Comparison of ENCODE assay signal across 2 cellular contexts in genomic region chr3:196988241-196989029, GRCh38.
TF ChIP-seq lines count a peak whose summit lies in the region.

No MANE protein-coding gene starts in this region.

TF ChIP-seq in IMR-90, 13 proteins besides CTCF, POLR2A, EP300 and RAD21:
- no peak for TF ChIP-seq RCOR1 (IDR thresholded peaks at IDR 0.05; ENCODE audit: insufficient replicate concordance, low read length)
- no peak for TF ChIP-seq CEBPB (IDR thresholded peaks at IDR 0.05; ENCODE audit: low read depth, low read length)
- no peak for TF ChIP-seq SMC3 (IDR thresholded peaks at IDR 0.05; ENCODE audit: low read depth, low read length)
- no peak for TF ChIP-seq ELK1 (IDR thresholded peaks at IDR 0.05; ENCODE audit: borderline replicate concordance, low read depth, low read length)
- no peak for TF ChIP-seq RFX5 (IDR thresholded peaks at IDR 0.05; ENCODE audit: low read depth, low read length)
- TF ChIP-seq MXI1 (IDR thresholded peaks at IDR 0.05; ENCODE audit: borderline replicate concordance, low read depth, low read length) = no peak
- TF ChIP-seq CHD1 (IDR thresholded peaks at IDR 0.05; ENCODE audit: low read depth, low read length) = no peak

TF ChIP-seq in HepG2, 621 proteins besides CTCF, POLR2A, EP300 and RAD21 (continues in another document):
- TF ChIP-seq ZNF160 (CRISPR knock-in tag; IDR thresholded peaks at IDR 0.05) (0 out of 2 replicates have a peak, but pooled peaks have one; percentile 26), TFDP2 (CRISPR knock-in tag; IDR thresholded peaks at IDR 0.05) (no peak), ZBTB40 (IDR thresholded peaks at IDR 0.05) (no peak), ZBTB40 (CRISPR knock-in tag; IDR thresholded peaks at IDR 0.05) (peak; percentile 55; the same call in 1 of the 2 replicates), AHDC1 (CRISPR knock-in tag; IDR thresholded peaks at IDR 0.05; ENCODE audit: borderline replicate concordance) (no peak; the same call in 1 of the 2 replicates), ZNF577 (CRISPR knock-in tag; IDR thresholded peaks at IDR 0.05; ENCODE audit: borderline replicate concordance, low read depth) (no peak), RFXAP (CRISPR knock-in tag; IDR thresholded peaks at IDR 0.05; ENCODE audit: borderline replicate concordance) (peak; percentile 67; the same call in 1 of the 2 replicates), XRCC5 (optimal IDR thresholded peaks at IDR 0.05; ENCODE audit: low read length) (peak; percentile 26), ZNF567 (CRISPR knock-in tag; IDR thresholded peaks at IDR 0.05; ENCODE audit: borderline replicate concordance) (no peak), ZNF136 (CRISPR knock-in tag; IDR thresholded peaks at IDR 0.05; ENCODE audit: low read depth) (no peak), ETV5 (CRISPR knock-in tag; IDR thresholded peaks at IDR 0.05; ENCODE audit: borderline replicate concordance) (0 out of 2 replicates have a peak, but pooled peaks have one; percentile 19), ERF (CRISPR knock-in tag; IDR thresholded peaks at IDR 0.05) (no peak), ZNF350 (CRISPR knock-in tag; IDR thresholded peaks at IDR 0.05; ENCODE audit: borderline replicate concordance, low read depth) (peak; percentile 21; the same call in 1 of the 2 replicates), SPEN (CRISPR knock-in tag; IDR thresholded peaks at IDR 0.05; ENCODE audit: low read depth) (peak; percentile 78), SALL1 (CRISPR knock-in tag; IDR thresholded peaks at IDR 0.05) (peak; percentile 63), HMGXB3 (CRISPR knock-in tag; IDR thresholded peaks at IDR 0.05; ENCODE audit: borderline replicate concordance) (no peak; the same call in 1 of the 2 replicates), TRAFD1 (CRISPR knock-in tag; IDR thresholded peaks at IDR 0.05; ENCODE audit: borderline replicate concordance) (no peak; the same call in 1 of the 2 replicates), ZFP36L2 (CRISPR knock-in tag; IDR thresholded peaks at IDR 0.05) (no peak), TOE1 (CRISPR knock-in tag; IDR thresholded peaks at IDR 0.05) (no peak), STAG1 (CRISPR knock-in tag; IDR thresholded peaks at IDR 0.05) (peak; percentile 24), ZNF576 (CRISPR knock-in tag; IDR thresholded peaks at IDR 0.05) (no peak), IRX3 (CRISPR knock-in tag; IDR thresholded peaks at IDR 0.05; ENCODE audit: borderline replicate concordance, low read depth) (no peak), WIZ (CRISPR knock-in tag; IDR thresholded peaks at IDR 0.05) (0 out of 2 replicates have a peak, but pooled peaks have one; percentile 64), TP53 (CRISPR knock-in tag; conservative IDR thresholded peaks at IDR 0.05) (0 out of 2 replicates have a peak, but pooled peaks have one; percentile 60), PCBP2 (optimal IDR thresholded peaks at IDR 0.05; ENCODE audit: low read depth, low read length, poor library complexity, severe bottlenecking) (no peak), ATAD3A (CRISPR knock-in tag; IDR thresholded peaks at IDR 0.05) (no peak), MLX (CRISPR knock-in tag; IDR thresholded peaks at IDR 0.05) (no peak)
